8 cellular contexts compared by ENCODE assay signal in genomic region chr20:41095110-41095969, GRCh38. TPM values are rescaled to one million over a fixed set of nuclear protein-coding genes. Genes with fewer than 3 reads are reported as not detected.
A peak's percentile ranks its signal among the peaks of the same experiment; 100 is the strongest.
DNase-seq lines count a peak whose midpoint lies in the region; ATAC-seq, FAIRE-seq and TF ChIP-seq lines count a peak whose summit lies in the region.

No MANE protein-coding gene starts in this region.

- intact Hi-C loops in activated T-helper 2 cell treated with anti-CD3 and anti-CD28 coated beads, Interferon-gamma antibody, Interleukin-2, Interleukin-4, amounts not matched to agents 10 μg/mL and 5 μg/mL and 100 μg/mL, durations not matched to agents 14 hours and 24 hours and 36 hours (cut with micrococcal nuclease), result loop anchor here (1.0 kb wide), 2 partner anchors 105 to 127 kb away; no protein-coding TSS in a partner anchor

- TF ChIP-seq CTCF in fibroblast of villous mesenchyme (IDR thresholded peaks at IDR 0.05; ENCODE audit: insufficient read depth, low read depth, low read length) (peak; percentile 73), osteocyte (IDR thresholded peaks at IDR 0.05) (peak; percentile 90)

- H3K27ac Mint-ChIP-seq in IgD-negative memory B cell (peak overlapping the region in 2 of 3 donors; percentile 3 to 78), osteocyte (ENCODE audit: unreplicated experiment) (no peak overlapping the region)
- no peak overlapping the region for H3K27ac Mint-ChIP-seq in activated T-helper 2 cell treated with anti-CD3 and anti-CD28 coated beads, Interferon-gamma antibody, Interleukin-2, Interleukin-4, amounts not matched to agents 10 μg/mL and 5 μg/mL and 100 μg/mL, durations not matched to agents 14 hours and 24 hours and 36 hours

- H3K4me1 Mint-ChIP-seq in IgD-negative memory B cell (peaks cover 0 to 9% (median 1%) of the 10 kb centered on the region in 3 donors), osteocyte (ENCODE audit: unreplicated experiment) (peaks cover 13% of the 10 kb centered on the region)
- peaks cover 9% of the 10 kb centered on the region for H3K4me1 Mint-ChIP-seq in activated T-helper 2 cell treated with anti-CD3 and anti-CD28 coated beads, Interferon-gamma antibody, Interleukin-2, Interleukin-4, amounts not matched to agents 10 μg/mL and 5 μg/mL and 100 μg/mL, durations not matched to agents 14 hours and 24 hours and 36 hours (ENCODE audit: low read depth)

- H3K36me3 Mint-ChIP-seq in IgD-negative memory B cell, result peaks cover 10% of the 10 kb centered on the region
- H3K36me3 Mint-ChIP-seq in activated T-helper 2 cell treated with anti-CD3 and anti-CD28 coated beads, Interferon-gamma antibody, Interleukin-2, Interleukin-4, amounts not matched to agents 10 μg/mL and 5 μg/mL and 100 μg/mL, durations not matched to agents 14 hours and 24 hours and 36 hours (ENCODE audit: low read depth), result peaks cover 79% of the 10 kb centered on the region
- H3K36me3 Mint-ChIP-seq in osteocyte (ENCODE audit: unreplicated experiment), result peaks cover 52% of the 10 kb centered on the region

- no peak for ATAC-seq in GM19467 (IDR thresholded peaks at IDR 0.05; ENCODE audit: unreplicated experiment)

- DNase-seq in DMS 273 (lab: John Stamatoyannopoulos, UW; ENCODE audit: unreplicated experiment) (peak; percentile 73), RPMI7951 (ENCODE audit: low read depth) (peak; percentile 68), fibroblast of villous mesenchyme (ENCODE audit: low read depth) (peak; percentile 77), osteocyte (ENCODE audit: extremely low spot score, unreplicated experiment) (no peak), urothelium cell line (ENCODE audit: low spot score) (peak; percentile 67)
- DNase-seq in activated T-helper 2 cell treated with anti-CD3 and anti-CD28 coated beads, Interferon-gamma antibody, Interleukin-2, Interleukin-4, amounts not matched to agents 10 μg/mL and 5 μg/mL and 100 μg/mL, durations not matched to agents 14 hours and 24 hours and 36 hours (ENCODE audit: low spot score), result peak; percentile 35

- H3K27me3 Mint-ChIP-seq in IgD-negative memory B cell (no peaks in the 10 kb centered on the region), osteocyte (ENCODE audit: unreplicated experiment) (no peaks in the 10 kb centered on the region)
- no peaks in the 10 kb centered on the region for H3K27me3 Mint-ChIP-seq in activated T-helper 2 cell treated with anti-CD3 and anti-CD28 coated beads, Interferon-gamma antibody, Interleukin-2, Interleukin-4, amounts not matched to agents 10 μg/mL and 5 μg/mL and 100 μg/mL, durations not matched to agents 14 hours and 24 hours and 36 hours (ENCODE audit: low read depth)

- H3K4me3 Mint-ChIP-seq in IgD-negative memory B cell (peak overlapping the region in 1 of 4 donors; percentile 1), osteocyte (ENCODE audit: unreplicated experiment) (no peak overlapping the region)
- no peak overlapping the region for H3K4me3 Mint-ChIP-seq in activated T-helper 2 cell treated with anti-CD3 and anti-CD28 coated beads, Interferon-gamma antibody, Interleukin-2, Interleukin-4, amounts not matched to agents 10 μg/mL and 5 μg/mL and 100 μg/mL, durations not matched to agents 14 hours and 24 hours and 36 hours (ENCODE audit: low read depth)

- H3K4me3 ChIP-seq in fibroblast of villous mesenchyme (ENCODE audit: low read depth, low read length), result no peak overlapping the region

- no peak for FAIRE-seq in urothelium cell line (lab: Jason Lieb, UNC)

- H3K9me3 Mint-ChIP-seq in IgD-negative memory B cell (no peaks in the 10 kb centered on the region), osteocyte (ENCODE audit: unreplicated experiment) (no peaks in the 10 kb centered on the region)
- no peaks in the 10 kb centered on the region for H3K9me3 Mint-ChIP-seq in activated T-helper 2 cell treated with anti-CD3 and anti-CD28 coated beads, Interferon-gamma antibody, Interleukin-2, Interleukin-4, amounts not matched to agents 10 μg/mL and 5 μg/mL and 100 μg/mL, durations not matched to agents 14 hours and 24 hours and 36 hours

RNA-seq across cellular contexts. Expression of gene PLCG1, which starts 42.0 kb away (rescaled TPM):
- polyA plus RNA-seq in IgD-negative memory B cell, result 12.8 TPM
- 32.4 and 38.1 TPM in 2 replicates for total RNA-seq in RPMI7951 (2014; rRNA removed; shearing (Covaris generic))
- 174 and 187 TPM in 2 replicates for total RNA-seq in activated T-helper 2 cell treated with anti-CD3 and anti-CD28 coated beads, Interferon-gamma antibody, Interleukin-2, Interleukin-4, amounts not matched to agents 10 μg/mL and 5 μg/mL and 100 μg/mL, durations not matched to agents 14 hours and 24 hours and 36 hours
- total RNA-seq in fibroblast of villous mesenchyme (60.9 and 94.7 TPM in 2 replicates), osteocyte (173 and 179 TPM in 2 replicates)

Comparison
In these comparisons a context has a peak if more than half of its experiments do, and no peak if none do; other contexts are left out.
1. H3K27ac Mint-ChIP-seq: peak in IgD-negative memory B cell (2 of 3); none in activated T-helper 2 cell treated with anti-CD3 and anti-CD28 coated beads, Interferon-gamma antibody, Interleukin-2, Interleukin-4, amounts not matched to agents 10 μg/mL and 5 μg/mL and 100 μg/mL, durations not matched to agents 14 hours and 24 hours and 36 hours (single experiment) and osteocyte (single experiment).